Comparison of ENCODE assay signal across 8 cellular contexts in the genomic region with DNA sequence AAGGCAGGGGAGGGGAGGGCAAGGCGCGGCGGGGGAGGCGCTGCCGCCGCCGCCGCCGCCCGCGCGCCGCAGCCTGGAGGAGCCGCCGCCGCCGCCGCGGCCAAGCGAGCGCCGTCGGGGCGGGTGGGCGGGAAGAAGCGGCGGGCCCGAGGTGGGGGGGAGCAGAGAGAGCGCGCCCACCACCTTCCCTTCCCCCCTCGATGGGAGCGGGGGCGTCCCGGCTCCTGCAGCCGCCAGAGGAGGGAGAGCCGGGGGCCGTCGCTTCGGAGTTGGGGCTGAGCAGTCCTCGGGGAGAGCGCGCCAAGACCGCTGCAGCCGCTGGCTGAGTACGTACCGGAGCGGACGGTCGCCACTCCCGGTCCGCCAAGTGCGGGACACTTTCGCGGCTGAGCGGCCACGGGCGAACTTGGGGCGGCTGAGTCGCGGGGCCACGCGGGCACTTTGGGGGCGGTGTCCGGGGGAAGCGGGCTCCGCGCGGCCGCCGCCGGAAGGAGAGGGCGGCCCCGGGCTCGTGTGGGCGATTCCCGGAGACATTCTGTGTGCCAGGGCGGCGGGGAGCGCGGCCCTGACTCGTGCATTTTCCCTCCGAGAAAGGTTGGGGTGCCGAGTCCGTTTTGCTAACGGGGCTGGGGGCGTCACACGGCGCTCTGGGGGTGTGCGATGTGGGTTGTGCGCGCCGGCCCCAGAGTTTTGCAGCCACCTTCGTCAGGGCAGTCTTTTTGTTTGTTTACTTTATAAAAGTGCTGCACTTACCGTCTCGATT. TPM values are rescaled to one million over a fixed set of nuclear protein-coding genes. Genes with fewer than 3 reads are reported as not detected.
DNase-seq lines count a peak whose midpoint lies in the region; ATAC-seq and TF ChIP-seq lines count a peak whose summit lies in the region.

A gene with protein sequence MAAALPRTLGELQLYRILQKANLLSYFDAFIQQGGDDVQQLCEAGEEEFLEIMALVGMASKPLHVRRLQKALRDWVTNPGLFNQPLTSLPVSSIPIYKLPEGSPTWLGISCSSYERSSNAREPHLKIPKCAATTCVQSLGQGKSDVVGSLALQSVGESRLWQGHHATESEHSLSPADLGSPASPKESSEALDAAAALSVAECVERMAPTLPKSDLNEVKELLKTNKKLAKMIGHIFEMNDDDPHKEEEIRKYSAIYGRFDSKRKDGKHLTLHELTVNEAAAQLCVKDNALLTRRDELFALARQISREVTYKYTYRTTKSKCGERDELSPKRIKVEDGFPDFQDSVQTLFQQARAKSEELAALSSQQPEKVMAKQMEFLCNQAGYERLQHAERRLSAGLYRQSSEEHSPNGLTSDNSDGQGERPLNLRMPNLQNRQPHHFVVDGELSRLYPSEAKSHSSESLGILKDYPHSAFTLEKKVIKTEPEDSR (plus strand): TSS at position 49 of the 763 bp plus-strand sequence. CDS start 10,094 bp downstream, outside the sequence.

- H3K9me3 ChIP-seq in RWPE2 (ENCODE audit: severe bottlenecking) (no peaks in the 10 kb centered on the region), upper lobe of left lung (no peaks in the 10 kb centered on the region)

- H3K4me1 Mint-ChIP-seq in activated naive CD4-positive, alpha-beta T cell treated with anti-CD3 and anti-CD28 coated beads for 36 hours (ENCODE audit: low read depth) = peaks cover 40% of the 10 kb centered on the region

- intact Hi-C loops in activated naive CD4-positive, alpha-beta T cell treated with anti-CD3 and anti-CD28 coated beads for 36 hours (cut with micrococcal nuclease) = loop anchor here (1.0 to 5.0 kb wide), 6 partner anchors 29 to 1028 kb away; partner anchors contain the start of gene NABP1
- intact Hi-C loops in Right ventricle myocardium inferior (cut with DNase I) (loop anchor here (5.0 kb wide), 1 partner anchor 72 kb away; no protein-coding TSS in a partner anchor), posterior cingulate gyrus (cut with DNase I) (loop anchor here (2.0 to 5.0 kb wide), 2 partner anchors 47 to 114 kb away; partner anchors contain the start of gene NEMP2)

- H3K36me3 ChIP-seq in RWPE2 (ENCODE audit: low read depth) (peaks cover 8% of the 10 kb centered on the region), upper lobe of left lung (no peaks in the 10 kb centered on the region)

- peak within 1 kb of the TSS; percentile 96 for H3K4me3 Mint-ChIP-seq in activated naive CD4-positive, alpha-beta T cell treated with anti-CD3 and anti-CD28 coated beads for 36 hours

- WGBS in upper lobe of left lung, 2 donors = 0% methylated on average over 13 to 18 of the region's 95 CpGs

- H3K4me1 ChIP-seq in RWPE2 (ENCODE audit: insufficient read depth, poor library complexity, severe bottlenecking) (peaks cover 37% of the 10 kb centered on the region), upper lobe of left lung (peaks cover 12 to 32% (median 20%) of the 10 kb centered on the region in 4 donors)

- H3K9me3 Mint-ChIP-seq in activated naive CD4-positive, alpha-beta T cell treated with anti-CD3 and anti-CD28 coated beads for 36 hours = no peaks in the 10 kb centered on the region

- TF ChIP-seq POLR2A in upper lobe of left lung (IDR thresholded peaks at IDR 0.05) = peak in 2 of 4 donors; percentile 42 to 57

- CTCF ChIA-PET in activated naive CD4-positive, alpha-beta T cell treated with anti-CD3 and anti-CD28 coated beads for 36 hours (lab: Charles Lee) = interaction anchor here (1.4 kb wide), 1 partner anchor 30 kb away, joined by 8 read pairs; no protein-coding TSS in a partner anchor

- ATAC-seq in GM19035 (IDR thresholded peaks at IDR 0.05; ENCODE audit: unreplicated experiment) (peak; percentile 52), HG03342 (IDR thresholded peaks at IDR 0.05; ENCODE audit: unreplicated experiment) (peak; percentile 39), RWPE2 (ENCODE audit: low read depth) (peak; percentile 53), Right ventricle myocardium inferior (peak; percentile 48), upper lobe of left lung (ENCODE audit: low FRiP score in 2 of 2) (peak; percentile 72 to 74)

- H3K27me3 ChIP-seq in RWPE2 (ENCODE audit: insufficient read depth, poor library complexity, severe bottlenecking) (no peaks in the 10 kb centered on the region), upper lobe of left lung (no peaks in the 10 kb centered on the region)

- H3K4me3 ChIP-seq in RWPE2 (ENCODE audit: severe bottlenecking) (peak within 1 kb of the TSS; percentile 89), upper lobe of left lung (peak within 1 kb of the TSS; percentile 77 to 97 (median 88))

- H3K27me3 Mint-ChIP-seq in activated naive CD4-positive, alpha-beta T cell treated with anti-CD3 and anti-CD28 coated beads for 36 hours (ENCODE audit: low read depth) = no peaks in the 10 kb centered on the region

- no peak for TF ChIP-seq EP300 in upper lobe of left lung (IDR thresholded peaks at IDR 0.05)

- peak within 1 kb of the TSS; percentile 95 for H3K27ac Mint-ChIP-seq in activated naive CD4-positive, alpha-beta T cell treated with anti-CD3 and anti-CD28 coated beads for 36 hours

- H3K27ac ChIP-seq in RWPE2 (ENCODE audit: poor library complexity, severe bottlenecking) (peak within 1 kb of the TSS; percentile 89), upper lobe of left lung (peak within 1 kb of the TSS; percentile 93 to 97 (median 97))

- DNase-seq in AG20443 (ENCODE audit: low spot score) (peak; percentile 71), RWPE2 (ENCODE audit: low spot score) (no peak), Right ventricle myocardium inferior (ENCODE audit: missing footprints) (peak; percentile 85), posterior cingulate gyrus (peak in 9 of 10 donors; percentile 40 to 91 (median 54)), upper lobe of left lung (peak; percentile 48 to 94)
- peak; percentile 57 for DNase-seq in activated naive CD4-positive, alpha-beta T cell treated with anti-CD3 and anti-CD28 coated beads for 36 hours

- no peak for TF ChIP-seq CTCF in RWPE2 (IDR thresholded peaks at IDR 0.05; ENCODE audit: poor library complexity, severe bottlenecking)
- peak in 3 of 6 experiments; percentile 9 to 17 (median 16) for TF ChIP-seq CTCF in upper lobe of left lung (IDR thresholded peaks at IDR 0.05)

- peaks cover 7% of the 10 kb centered on the region for H3K36me3 Mint-ChIP-seq in activated naive CD4-positive, alpha-beta T cell treated with anti-CD3 and anti-CD28 coated beads for 36 hours (ENCODE audit: low read depth)

RNA-seq across cellular contexts. Expression of the gene that starts here (rescaled TPM):
- total RNA-seq in activated naive CD4-positive, alpha-beta T cell treated with anti-CD3 and anti-CD28 coated beads for 36 hours = 10 to 100 TPM; 38.7 to 48.1 TPM
- total RNA-seq in Right ventricle myocardium inferior = 27.5 TPM
- 10 to 100 TPM; 28.4 to 53.5 (median 36.6) TPM for total RNA-seq in upper lobe of left lung
